In the genomic region with DNA sequence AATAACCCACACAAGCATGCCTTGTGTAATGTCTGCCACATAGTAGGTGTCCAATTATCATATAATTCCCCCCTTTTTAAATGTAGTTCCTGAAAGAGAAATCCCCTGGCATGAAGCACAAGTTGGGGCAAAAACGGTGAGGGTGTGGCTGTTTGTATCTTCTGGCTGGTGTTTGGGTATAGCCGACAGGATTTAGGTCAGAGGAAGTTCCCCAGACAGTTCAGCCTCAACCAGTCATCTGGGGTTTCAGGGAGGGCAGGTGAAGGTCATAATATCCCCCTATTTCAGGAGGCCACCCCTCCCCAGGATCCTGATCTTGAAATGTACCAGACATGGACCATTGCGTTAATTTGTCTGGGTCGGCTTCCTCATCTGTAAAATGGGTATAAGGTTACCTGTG, we compare ENCODE assay signal across 12 cellular contexts. TPM values are rescaled to one million over a fixed set of nuclear protein-coding genes. Genes with fewer than 3 reads are reported as not detected.
DNase-seq lines count a peak whose midpoint lies in the region; ATAC-seq, FAIRE-seq and TF ChIP-seq lines count a peak whose summit lies in the region.
"Had no signal": no experiment of that assay in that cellular context is flagged by ENCODE, and none has a peak within 500 bp of the region (broad histone marks: within the 10 kb centered on the region; RNA-seq: fewer than 3 reads in every experiment).

No MANE protein-coding gene starts in this region.

- POLR2A ChIA-PET in RWPE1 (lab: Yijun Ruan, JAX; ENCODE audit: low non-redundant PET), result no interaction called here
- POLR2A ChIA-PET in activated CD8-positive, alpha-beta T cell treated with anti-CD3 and anti-CD28 coated beads, Interleukin-2, amount 10 ng/mL, durations not matched to agents 7 days and 5 days (lab: Charles Lee), result interaction anchor here (1.0 to 1.1 kb wide), 3 partner anchors 29 to 88 kb away, joined by 3 to 6 read pairs (median 5); a partner anchor contains a TSS

- TF ChIP-seq CTCF in RWPE1 (conservative IDR thresholded peaks at IDR 0.05; ENCODE audit: low read depth), result no peak

- no peak overlapping the region for H3K4me3 ChIP-seq in esophagus (ENCODE audit: low read depth in 1 of 2, low read length in 2 of 2)

- H3K9me3 Mint-ChIP-seq in activated CD8-positive, alpha-beta T cell treated with anti-CD3 and anti-CD28 coated beads, Interleukin-2, amount 10 ng/mL, durations not matched to agents 7 days and 5 days (ENCODE audit: insufficient read depth), result no peaks in the 10 kb centered on the region

- no peaks in the 10 kb centered on the region for H3K36me3 ChIP-seq in esophagus (ENCODE audit: control insufficient read depth in 2 of 2, insufficient read depth in 2 of 2, low read length in 1 of 2)

- DNase-seq in RWPE1 (ENCODE audit: low spot score), result no peak
- peak; percentile 29 for DNase-seq in activated CD8-positive, alpha-beta T cell treated with anti-CD3 and anti-CD28 coated beads, Interleukin-2, amount 10 ng/mL, durations not matched to agents 7 days and 5 days
- DNase-seq in stimulated activated naive CD4-positive, alpha-beta T cell treated with Interleukin-2 at 50 U/mL for 16 hours (lab: John Stamatoyannopoulos, UW), result peak; percentile 19
- no peak for DNase-seq in NOMO-1 treated with DMSO at 0.1 percent for 48 hours (lab: John Stamatoyannopoulos, UW; ENCODE audit: unreplicated experiment)
- DNase-seq in NCI-H1105 (lab: John Stamatoyannopoulos, UW), result no peak
- no peak for DNase-seq in GM19239 (ENCODE audit: insufficient read length, low spot score)
- DNase-seq: activated CD4-positive, CD25-positive, alpha-beta regulatory T cell; MM.1S; NCI-H526; SIG-M5 had no signal

- no peak overlapping the region for H3K27ac Mint-ChIP-seq in activated CD8-positive, alpha-beta T cell treated with anti-CD3 and anti-CD28 coated beads, Interleukin-2, amount 10 ng/mL, durations not matched to agents 7 days and 5 days

- CTCF ChIA-PET in RWPE1 (lab: Yijun Ruan, JAX), result no interaction called here
- CTCF ChIA-PET in activated CD8-positive, alpha-beta T cell treated with anti-CD3 and anti-CD28 coated beads, Interleukin-2, amount 10 ng/mL, durations not matched to agents 7 days and 5 days (lab: Charles Lee), result no interaction called here

- H3K9me3 ChIP-seq in esophagus (ENCODE audit: control insufficient read depth in 2 of 2, insufficient read depth in 1 of 2, low read depth in 1 of 2, low read length in 1 of 2), result no peaks in the 10 kb centered on the region

- no peak overlapping the region for H3K4me3 Mint-ChIP-seq in activated CD8-positive, alpha-beta T cell treated with anti-CD3 and anti-CD28 coated beads, Interleukin-2, amount 10 ng/mL, durations not matched to agents 7 days and 5 days

- peaks cover 5% of the 10 kb centered on the region for H3K36me3 Mint-ChIP-seq in activated CD8-positive, alpha-beta T cell treated with anti-CD3 and anti-CD28 coated beads, Interleukin-2, amount 10 ng/mL, durations not matched to agents 7 days and 5 days (ENCODE audit: low read depth)

- 50 to 58% methylated on average over 4 of the region's 4 CpGs for WGBS in esophagus, 2 donors

- no peaks in the 10 kb centered on the region for H3K27me3 ChIP-seq in esophagus (ENCODE audit: control insufficient read depth in 1 of 2, insufficient read depth in 2 of 2, low read length in 2 of 2)

- ATAC-seq in activated CD8-positive, alpha-beta T cell treated with anti-CD3 and anti-CD28 coated beads, Interleukin-2, amount 10 ng/mL, durations not matched to agents 7 days and 5 days, result no peak
- ATAC-seq in GM18870 (IDR thresholded peaks at IDR 0.05; ENCODE audit: unreplicated experiment), result no peak

- H3K27ac ChIP-seq in RWPE1, result peak overlapping the region; percentile 42; the same call in 1 of the 2 replicates
- H3K27ac ChIP-seq in esophagus (ENCODE audit: low read depth in 2 of 2, low read length in 1 of 2), result peak overlapping the region; percentile 86 to 97

- no peak for FAIRE-seq in GM19239 (lab: Jason Lieb, UNC)

- H3K4me1 ChIP-seq in esophagus (ENCODE audit: control insufficient read depth in 2 of 2, insufficient read depth in 2 of 2, low read length in 1 of 2), result peaks cover 8 to 16% of the 10 kb centered on the region in 2 donors

- no peaks in the 10 kb centered on the region for H3K27me3 Mint-ChIP-seq in activated CD8-positive, alpha-beta T cell treated with anti-CD3 and anti-CD28 coated beads, Interleukin-2, amount 10 ng/mL, durations not matched to agents 7 days and 5 days (ENCODE audit: low read depth)

- peaks cover 52% of the 10 kb centered on the region for H3K4me1 Mint-ChIP-seq in activated CD8-positive, alpha-beta T cell treated with anti-CD3 and anti-CD28 coated beads, Interleukin-2, amount 10 ng/mL, durations not matched to agents 7 days and 5 days (ENCODE audit: low read depth)

RNA-seq across cellular contexts. Expression of a gene that starts 29.1 kb away (rescaled TPM):
- 100 to 1,000 TPM; 107 to 110 TPM for total RNA-seq in activated CD8-positive, alpha-beta T cell treated with anti-CD3 and anti-CD28 coated beads, Interleukin-2, amount 10 ng/mL, durations not matched to agents 7 days and 5 days
- 10 to 100 TPM; 31.2 to 42.9 TPM for polyA plus RNA-seq in esophagus

Comparison
In these comparisons a context has a peak if more than half of its experiments do, and no peak if none do; other contexts are left out.
1. DNase-seq: peak in activated CD8-positive, alpha-beta T cell treated with anti-CD3 and anti-CD28 coated beads, Interleukin-2, amount 10 ng/mL, durations not matched to agents 7 days and 5 days (single experiment) and stimulated activated naive CD4-positive, alpha-beta T cell treated with Interleukin-2 at 50 U/mL for 16 hours (single experiment); none in RWPE1 (single experiment), NOMO-1 treated with DMSO at 0.1 percent for 48 hours (single experiment), NCI-H1105 (single experiment) and GM19239 (single experiment).